In the genomic region with DNA sequence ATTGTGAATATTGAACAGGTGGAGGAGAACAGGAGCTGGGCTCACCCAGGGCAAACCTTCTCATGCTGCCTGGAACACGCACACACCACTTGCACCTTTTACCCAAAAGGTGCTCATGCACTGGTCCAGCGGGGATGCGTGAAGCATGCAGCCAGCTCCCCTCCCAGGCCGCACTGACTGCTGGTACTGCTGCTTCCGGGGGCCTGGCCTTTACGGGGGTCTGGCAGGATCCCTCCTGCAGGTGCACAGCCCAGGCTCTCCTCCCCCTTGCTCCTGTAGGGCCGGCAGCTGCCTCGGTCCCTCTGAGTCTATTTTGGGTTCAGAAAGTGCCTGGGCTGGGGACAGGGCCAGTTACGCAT, we compare ENCODE assay signal across 20 cellular contexts.
"Had no signal": no experiment of that assay in that cellular context is flagged by ENCODE, and none has a peak within 500 bp of the region (broad histone marks: within the 10 kb centered on the region; RNA-seq: fewer than 3 reads in every experiment).

No MANE protein-coding gene starts in this region.

- ATAC-seq: activated CD8-positive, alpha-beta T cell treated with anti-CD3 and anti-CD28 coated beads, Interleukin-2, amount 10 ng/mL, durations not matched to agents 7 days and 5 days; activated T-cell treated with anti-CD3 and anti-CD28 coated beads, Interleukin-2, amount 50 U/mL, for 72 hours; foreskin keratinocyte; left lobe of liver; T-cell had no signal

- H3K4me3 ChIP-seq: colonic mucosa had no signal

- H3K27me3 ChIP-seq: colonic mucosa, foreskin keratinocyte had no signal

- H3K79me2 ChIP-seq: parathyroid adenoma had no signal

- H3K36me3 Mint-ChIP-seq: memory B cell, T-cell had no signal

- FAIRE-seq: keratinocyte had no signal

- H3K36me3 ChIP-seq: colonic mucosa had no signal

- H3K9ac ChIP-seq: parathyroid adenoma, SK-N-SH had no signal

- H3K9me3 ChIP-seq: colonic mucosa, SK-N-SH had no signal

- DNase-seq: activated CD4-positive, alpha-beta T cell treated with anti-CD3 and anti-CD28 coated beads, Interleukin-2, amount 10 ng/mL, durations not matched to agents 24 days and 14 days; activated CD8-positive, alpha-beta memory T cell treated with anti-CD3 and anti-CD28 coated beads, Interleukin-2, amount 50 U/mL, for 48 hours; activated CD8-positive, alpha-beta T cell treated with anti-CD3 and anti-CD28 coated beads, Interleukin-2, amount 10 ng/mL, durations not matched to agents 7 days and 5 days; activated naive CD4-positive, alpha-beta T cell treated with Interleukin-2 at 50 U/mL for 16 hours; activated T-cell treated with anti-CD3 and anti-CD28 coated beads, Interleukin-2, amount 50 U/mL, for 72 hours; central memory CD4-positive, alpha-beta T cell; colonic mucosa; foreskin keratinocyte; retina; SK-N-SH; T-cell; T-helper 9 cell; trophoblast cell had no signal

- H3K27ac ChIP-seq: colonic mucosa, foreskin keratinocyte, parathyroid adenoma had no signal

- H3K4me1 Mint-ChIP-seq: activated CD4-positive, alpha-beta T cell treated with anti-CD3 and anti-CD28 coated beads, Interleukin-2, amount 10 ng/mL, durations not matched to agents 24 days and 14 days; endodermal cell; memory B cell; T-cell had no signal

- H3K9me3 Mint-ChIP-seq: activated CD4-positive, alpha-beta T cell treated with anti-CD3 and anti-CD28 coated beads, Interleukin-2, amount 10 ng/mL, durations not matched to agents 24 days and 14 days; activated T-cell treated with anti-CD3 and anti-CD28 coated beads, Interleukin-2, amount 50 U/mL, for 72 hours; endodermal cell; memory B cell; stimulated activated naive CD8-positive, alpha-beta T cell treated with anti-CD3 and anti-CD28 coated beads, Interleukin-15, Interleukin-2, amounts not matched to agents 100 ng/mL and 50 ng/mL, for 24 hours; T-cell had no signal

- H2AFZ ChIP-seq: parathyroid adenoma had no signal

- H3K4me1 ChIP-seq: colonic mucosa, foreskin keratinocyte, parathyroid adenoma had no signal

- H3K27me3 Mint-ChIP-seq: activated CD4-positive, alpha-beta T cell treated with anti-CD3 and anti-CD28 coated beads, Interleukin-2, amount 10 ng/mL, durations not matched to agents 24 days and 14 days; brain; memory B cell; stimulated activated naive CD8-positive, alpha-beta T cell treated with anti-CD3 and anti-CD28 coated beads, Interleukin-15, Interleukin-2, amounts not matched to agents 100 ng/mL and 50 ng/mL, for 24 hours; T-cell had no signal

- H3K4me3 Mint-ChIP-seq: activated CD4-positive, alpha-beta T cell treated with anti-CD3 and anti-CD28 coated beads, Interleukin-2, amount 10 ng/mL, durations not matched to agents 24 days and 14 days; activated CD8-positive, alpha-beta T cell treated with anti-CD3 and anti-CD28 coated beads, Interleukin-2, amount 10 ng/mL, durations not matched to agents 7 days and 5 days; activated T-cell treated with anti-CD3 and anti-CD28 coated beads, Interleukin-2, amount 50 U/mL, for 72 hours; brain; endodermal cell; memory B cell; stimulated activated naive CD8-positive, alpha-beta T cell treated with anti-CD3 and anti-CD28 coated beads, Interleukin-15, Interleukin-2, amounts not matched to agents 100 ng/mL and 50 ng/mL, for 24 hours; T-cell had no signal

- H3K27ac Mint-ChIP-seq: activated CD4-positive, alpha-beta T cell treated with anti-CD3 and anti-CD28 coated beads, Interleukin-2, amount 10 ng/mL, durations not matched to agents 24 days and 14 days; activated CD8-positive, alpha-beta T cell treated with anti-CD3 and anti-CD28 coated beads, Interleukin-2, amount 10 ng/mL, durations not matched to agents 7 days and 5 days; activated T-cell treated with anti-CD3 and anti-CD28 coated beads, Interleukin-2, amount 50 U/mL, for 72 hours; endodermal cell; memory B cell; stimulated activated naive CD8-positive, alpha-beta T cell treated with anti-CD3 and anti-CD28 coated beads, Interleukin-15, Interleukin-2, amounts not matched to agents 100 ng/mL and 50 ng/mL, for 24 hours; T-cell had no signal

- H3K4me2 ChIP-seq: SK-N-SH had no signal
